ENCODE assay signal across 20 cellular contexts in genomic region chr3:125958511-125959316, GRCh38. TPM values are rescaled to one million over a fixed set of nuclear protein-coding genes. Genes with fewer than 3 reads are reported as not detected.
DNase-seq lines count a peak whose midpoint lies in the region; ATAC-seq and TF ChIP-seq lines count a peak whose summit lies in the region.
"Had no signal": no experiment of that assay in that cellular context is flagged by ENCODE, and none has a peak within 500 bp of the region (broad histone marks: within the 10 kb centered on the region; RNA-seq: fewer than 3 reads in every experiment).

No MANE protein-coding gene starts in this region.

- H3K27ac Mint-ChIP-seq in H9: no peak overlapping the region
- H3K27ac Mint-ChIP-seq in endodermal cell: no peak overlapping the region
- H3K27ac Mint-ChIP-seq: activated CD8-positive, alpha-beta T cell treated with anti-CD3 and anti-CD28 coated beads, Interleukin-2, amount 10 ng/mL, durations not matched to agents 7 days and 5 days; activated T-cell treated with anti-CD3 and anti-CD28 coated beads, Interleukin-2, amount 50 U/mL, for 24 hours; T-helper 2 cell treated with Interferon-gamma antibody and Interleukin-4, amounts not matched to agents 5 μg/mL and 100 μg/mL, for 36 hours had no signal

- H3K27ac ChIP-seq in H9 (ENCODE audit: insufficient read length, low read depth, low read length) (no peak overlapping the region), endodermal cell (ENCODE audit: low read depth, low read length) (no peak overlapping the region), upper lobe of right lung (no peak overlapping the region)
- H3K27ac ChIP-seq: BLaER1, SJSA1 had no signal

- H4K20me1 ChIP-seq in H9 (ENCODE audit: control insufficient read depth, insufficient read depth, insufficient read length): no peaks in the 10 kb centered on the region
- H4K20me1 ChIP-seq: BLaER1 had no signal

- H3K27me3 ChIP-seq in H9 (ENCODE audit: insufficient read depth, low read length) (no peaks in the 10 kb centered on the region), endodermal cell (ENCODE audit: control insufficient read depth, insufficient read depth, low read length, poor library complexity, severe bottlenecking) (peaks cover 42% of the 10 kb centered on the region), upper lobe of right lung (peaks cover 39% of the 10 kb centered on the region)
- H3K27me3 ChIP-seq: BLaER1 had no signal

- no peak overlapping the region for H2AK5ac ChIP-seq in H9 (ENCODE audit: insufficient read length, low read length)

- H2BK5ac ChIP-seq in H9 (ENCODE audit: insufficient read length, low read length): no peak overlapping the region

- no peak overlapping the region for H4K8ac ChIP-seq in H9 (replicated peaks; ENCODE audit: insufficient read length, low read depth, low read length)

- no peak overlapping the region for H3K4ac ChIP-seq in H9 (ENCODE audit: low read depth, low read length)

- H2BK120ac ChIP-seq in H9 (ENCODE audit: low read depth, low read length, poor library complexity, severe bottlenecking): no peak overlapping the region

- in situ Hi-C loops in GM13977 (cut with MboI; ENCODE audit: low pct_unique_long_range_greater_than_20kb, low sequenced_read_pairs, unreplicated experiment): no loop called here

- H3K27me3 Mint-ChIP-seq in H9 (ENCODE audit: low read depth): peaks cover 33% of the 10 kb centered on the region
- peaks cover 40% of the 10 kb centered on the region for H3K27me3 Mint-ChIP-seq in endodermal cell (ENCODE audit: insufficient read depth)

- H3K36me3 ChIP-seq in endodermal cell (ENCODE audit: control insufficient read depth, insufficient read depth, low read length) (no peaks in the 10 kb centered on the region), upper lobe of right lung (no peaks in the 10 kb centered on the region)
- H3K36me3 ChIP-seq: BLaER1, SJSA1 had no signal

- WGBS in H9 (ENCODE audit: extremely low coverage, insufficient read length, low lambda C conversion rate): no CpG with 5 or more reads among the region's 46 CpGs
- WGBS in endodermal cell (ENCODE audit: insufficient coverage in 1 of 2, insufficient read length in 1 of 2), 2 experiments: 83 to 89% methylated on average over 23 to 46 of the region's 46 CpGs

- H3K9me3 ChIP-seq in H9 (ENCODE audit: control insufficient read depth, low read depth, low read length) (no peaks in the 10 kb centered on the region), endodermal cell (ENCODE audit: control insufficient read depth, low read length) (no peaks in the 10 kb centered on the region), upper lobe of right lung (no peaks in the 10 kb centered on the region)
- H3K9me3 ChIP-seq: SJSA1 had no signal

- no peaks in the 10 kb centered on the region for H3K79me2 ChIP-seq in H9 (ENCODE audit: insufficient read depth, low read length)

- TF ChIP-seq CTCF in H9 (conservative IDR thresholded peaks at IDR 0.05): no peak
- no peak for TF ChIP-seq CTCF in endodermal cell (conservative IDR thresholded peaks at IDR 0.05)
- no peak for TF ChIP-seq CTCF in upper lobe of right lung (IDR thresholded peaks at IDR 0.05)
- no peak for TF ChIP-seq CTCF in GM13977 (IDR thresholded peaks at IDR 0.05; ENCODE audit: extremely low read depth, insufficient read depth, missing control alignments)

- no peaks in the 10 kb centered on the region for H3K23me2 ChIP-seq in H9 (ENCODE audit: insufficient read length, low read depth, low read length, poor library complexity, severe bottlenecking)

- no peak overlapping the region for H2BK12ac ChIP-seq in H9 (ENCODE audit: insufficient read length, low read depth, low read length)

- H3K4me3 Mint-ChIP-seq in H9 (peak overlapping the region; percentile 46 to 63; a peak in 3 of 5 replicates), endodermal cell (peak overlapping the region; percentile 29)
- H3K4me3 Mint-ChIP-seq: activated CD8-positive, alpha-beta T cell treated with anti-CD3 and anti-CD28 coated beads, Interleukin-2, amount 10 ng/mL, durations not matched to agents 7 days and 5 days; activated T-cell treated with anti-CD3 and anti-CD28 coated beads, Interleukin-2, amount 50 U/mL, for 24 hours; T-helper 2 cell treated with Interferon-gamma antibody and Interleukin-4, amounts not matched to agents 5 μg/mL and 100 μg/mL, for 36 hours had no signal

- no peak overlapping the region for H4K91ac ChIP-seq in H9 (ENCODE audit: insufficient read length, low read depth, low read length)

- H2BK20ac ChIP-seq in H9 (ENCODE audit: low read depth, low read length, poor library complexity, severe bottlenecking): no peak overlapping the region

- H3K14ac ChIP-seq in H9 (ENCODE audit: insufficient read depth, low read length): no peak overlapping the region

- no peak overlapping the region for H3K56ac ChIP-seq in H9 (ENCODE audit: insufficient read length, low read depth, low read length)

- H3T11ph ChIP-seq in H9 (ENCODE audit: low read length): no peak overlapping the region

- no peak overlapping the region for H4K5ac ChIP-seq in H9 (ENCODE audit: insufficient read length, low read depth, low read length)

- H3K9ac ChIP-seq in H9 (ENCODE audit: extremely low read depth, insufficient read length, low read length): no peak overlapping the region
- no peak overlapping the region for H3K9ac ChIP-seq in endodermal cell (ENCODE audit: extremely low read depth, low read length, poor library complexity, severe bottlenecking)
- H3K9ac ChIP-seq: BLaER1 had no signal

- H3K79me1 ChIP-seq in H9 (ENCODE audit: insufficient read depth, low read depth, low read length, poor library complexity, severe bottlenecking): no peaks in the 10 kb centered on the region

- intact Hi-C loops in upper lobe of right lung (cut with DNase I): no loop called here

- peaks cover 3 to 4% of the 10 kb centered on the region in 2 experiments; a peak in 3 of 5 replicates for H3K9me3 Mint-ChIP-seq in H9
- H3K9me3 Mint-ChIP-seq in endodermal cell: no peaks in the 10 kb centered on the region
- H3K9me3 Mint-ChIP-seq: T-helper 2 cell treated with Interferon-gamma antibody and Interleukin-4, amounts not matched to agents 5 μg/mL and 100 μg/mL, for 36 hours had no signal

- H3K23ac ChIP-seq in H9 (ENCODE audit: insufficient read length, low read depth, low read length): no peak overlapping the region

- H3K4me1 Mint-ChIP-seq in H9 (peaks cover 0 to 5% of the 10 kb centered on the region in 2 experiments; a peak in 1 of 4 replicates), endodermal cell (no peaks in the 10 kb centered on the region)

- no peak overlapping the region for H3K18ac ChIP-seq in H9 (ENCODE audit: insufficient read length, low read depth, low read length)

- ATAC-seq in upper lobe of right lung (peak; percentile 10), GM19023 (IDR thresholded peaks at IDR 0.05; ENCODE audit: unreplicated experiment) (no peak)
- ATAC-seq: activated CD4-positive, CD25-positive, alpha-beta regulatory T cell treated with anti-CD3 and anti-CD28 coated beads, Interleukin-2, amount 50 U/mL, for 24 hours; activated CD8-positive, alpha-beta T cell treated with anti-CD3 and anti-CD28 coated beads, Interleukin-2, amount 10 ng/mL, durations not matched to agents 7 days and 5 days had no signal

- no peaks in the 10 kb centered on the region for H3K4me1 ChIP-seq in H9 (ENCODE audit: insufficient read depth, low read length)
- H3K4me1 ChIP-seq in endodermal cell (ENCODE audit: control insufficient read depth, insufficient read depth, low read length): no peaks in the 10 kb centered on the region
- no peaks in the 10 kb centered on the region for H3K4me1 ChIP-seq in upper lobe of right lung
- H3K4me1 ChIP-seq: SJSA1 had no signal

- H2BK15ac ChIP-seq in H9 (ENCODE audit: low read depth, low read length): no peak overlapping the region

- DNase-seq in H9: peak; percentile 64
- DNase-seq in endodermal cell: peak; percentile 76
- peak; percentile 49 for DNase-seq in iPS-NIHi11 (ENCODE audit: low spot score)
- DNase-seq in upper lobe of right lung: peak; percentile 54
- no peak for DNase-seq in NCI-H1092 treated with DMSO at 0.1 percent for 48 hours (lab: John Stamatoyannopoulos, UW)
- DNase-seq in GM13977 (ENCODE audit: low spot score): no peak
- DNase-seq: activated CD8-positive, alpha-beta T cell treated with anti-CD3 and anti-CD28 coated beads, Interleukin-2, amount 10 ng/mL, durations not matched to agents 7 days and 5 days; activated naive CD4-positive, alpha-beta T cell treated with Interleukin-2 at 50 U/mL for 16 hours; activated T-cell treated with anti-CD3 and anti-CD28 coated beads, Interleukin-2, amount 50 U/mL, for 24 hours; Calu3; NCI-H1436; NCI-H2171 treated with DMSO at 0.1 percent for 48 hours had no signal

- no peak overlapping the region for H3K4me2 ChIP-seq in H9 (ENCODE audit: insufficient read depth, insufficient read length, low read length)
- H3K4me2 ChIP-seq: BLaER1 had no signal

- no peak overlapping the region for H2AFZ ChIP-seq in H9 (ENCODE audit: low read length)

- H3K36me3 Mint-ChIP-seq in H9 (ENCODE audit: insufficient read depth in 1 of 3, low read depth in 3 of 3) (no peaks in the 10 kb centered on the region), endodermal cell (ENCODE audit: low read depth) (no peaks in the 10 kb centered on the region)

- H3K4me3 ChIP-seq in endodermal cell (ENCODE audit: low read length): no peak overlapping the region
- no peak overlapping the region for H3K4me3 ChIP-seq in upper lobe of right lung
- H3K4me3 ChIP-seq: BLaER1, SJSA1 had no signal

RNA-seq across cellular contexts. Expression of gene ROPN1B, which starts 10.3 kb away (rescaled TPM):
- total RNA-seq in H9 (2021) (not detected in 2 replicates), endodermal cell (not detected), upper lobe of right lung (not detected)
- polyA plus RNA-seq in endodermal cell (2013, experiment 1 of 2): 0.71 TPM
- 0.70 TPM for polyA plus RNA-seq in endodermal cell (2013, experiment 2 of 2)
- total RNA-seq: activated CD8-positive, alpha-beta T cell treated with anti-CD3 and anti-CD28 coated beads, Interleukin-2, amount 10 ng/mL, durations not matched to agents 7 days and 5 days; astrocyte; mucosa of gallbladder; renal cortical epithelial cell; SJSA1 had no signal

Comparison
In these comparisons a context has a peak if more than half of its experiments do, and no peak if none do; other contexts are left out.
1. DNase-seq: peak in H9 (single experiment), endodermal cell (single experiment), iPS-NIHi11 (single experiment) and upper lobe of right lung (single experiment); none in NCI-H1092 treated with DMSO at 0.1 percent for 48 hours (single experiment) and GM13977 (single experiment).